In the genomic region with DNA sequence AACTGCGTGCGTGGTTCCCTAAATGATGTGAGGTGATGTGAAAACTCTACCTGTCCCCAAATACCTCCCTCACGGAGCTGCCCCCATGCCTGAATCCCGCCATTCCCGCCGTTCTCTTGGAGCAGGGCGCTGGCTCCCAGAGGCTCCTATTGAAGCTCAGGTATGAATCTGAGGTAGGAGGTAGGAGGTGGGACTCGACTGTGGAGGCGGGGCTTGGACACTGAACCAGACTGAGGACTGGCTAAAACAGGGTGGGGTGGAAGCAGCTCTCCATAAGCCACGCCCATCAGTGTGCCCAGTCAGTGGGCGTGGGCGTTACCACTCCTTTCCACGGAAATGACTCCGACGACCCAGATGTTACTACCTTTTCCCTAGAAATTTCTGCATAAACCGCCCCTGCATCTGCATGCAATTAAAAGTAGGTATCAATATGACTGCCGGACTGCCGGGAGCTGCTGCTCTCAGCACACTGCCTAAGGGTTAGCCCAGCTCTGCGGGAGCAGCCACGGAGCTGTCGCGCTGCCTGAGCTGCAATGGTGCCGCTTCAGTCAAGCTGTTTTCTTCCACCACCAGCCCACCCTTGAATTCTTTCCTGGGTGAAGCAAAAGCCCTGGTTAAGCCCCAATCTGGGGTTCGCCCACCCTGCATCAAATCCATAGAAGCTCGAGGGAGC, we compare ENCODE assay signal across 15 cellular contexts. TPM values are rescaled to one million over a fixed set of nuclear protein-coding genes. Genes with fewer than 3 reads are reported as not detected.
DNase-seq lines count a peak whose midpoint lies in the region; ATAC-seq, FAIRE-seq and TF ChIP-seq lines count a peak whose summit lies in the region.
"Had no signal": no experiment of that assay in that cellular context is flagged by ENCODE, and none has a peak within 500 bp of the region (broad histone marks: within the 10 kb centered on the region; RNA-seq: fewer than 3 reads in every experiment).

No MANE protein-coding gene starts in this region.

- peak overlapping the region; percentile 66 to 76 for H3K27ac ChIP-seq in coronary artery
- no peak overlapping the region for H3K27ac ChIP-seq in pancreas
- H3K27ac ChIP-seq: gastroesophageal sphincter, neural progenitor cell had no signal

- intact Hi-C loops in posterior vena cava (cut with DNase I) (loop anchor here in 1 of 2 donors (10.0 kb wide), 1 partner anchor 55 kb away; no protein-coding TSS in a partner anchor), pancreas (cut with DNase I) (no loop called here)

- TF ChIP-seq CTCF in coronary artery (IDR thresholded peaks at IDR 0.05) (no peak), pancreas (IDR thresholded peaks at IDR 0.05) (no peak)

- H3K36me3 Mint-ChIP-seq in activated naive CD4-positive, alpha-beta T cell treated with anti-CD3 and anti-CD28 coated beads, Interleukin-2, amount 10 ng/mL, durations not matched to agents 7 days and 5 days, result no peaks in the 10 kb centered on the region
- H3K36me3 Mint-ChIP-seq in naive thymus-derived CD8-positive, alpha-beta T cell, result peaks cover 0 to 3% (median 0%) of the 10 kb centered on the region in 3 donors
- H3K36me3 Mint-ChIP-seq: activated naive CD8-positive, alpha-beta T cell; neural progenitor cell; stimulated activated naive B cell treated with anti-CD40 and anti-IgM and Interleukin-4, amounts not matched to agents 10 μg/mL and 1 μg/mL and 100 μg/mL, for 72 hours had no signal

- ATAC-seq in GM19035 (IDR thresholded peaks at IDR 0.05; ENCODE audit: unreplicated experiment), result no peak
- ATAC-seq in naive thymus-derived CD8-positive, alpha-beta T cell, result no peak
- ATAC-seq in pancreas, result no peak
- ATAC-seq: gastroesophageal sphincter; stimulated activated naive B cell treated with anti-CD40 and anti-IgM and Interleukin-4, amounts not matched to agents 10 μg/mL and 1 μg/mL and 100 μg/mL, for 72 hours had no signal

- H3K4me1 Mint-ChIP-seq in activated naive CD4-positive, alpha-beta T cell treated with anti-CD3 and anti-CD28 coated beads, Interleukin-2, amount 10 ng/mL, durations not matched to agents 7 days and 5 days, result no peaks in the 10 kb centered on the region
- H3K4me1 Mint-ChIP-seq in naive thymus-derived CD8-positive, alpha-beta T cell, result no peaks in the 10 kb centered on the region
- H3K4me1 Mint-ChIP-seq: stimulated activated naive B cell treated with anti-CD40 and anti-IgM and Interleukin-4, amounts not matched to agents 10 μg/mL and 1 μg/mL and 100 μg/mL, for 72 hours had no signal

- no peaks in the 10 kb centered on the region for H3K9me3 Mint-ChIP-seq in activated naive CD4-positive, alpha-beta T cell treated with anti-CD3 and anti-CD28 coated beads, Interleukin-2, amount 10 ng/mL, durations not matched to agents 7 days and 5 days
- H3K9me3 Mint-ChIP-seq in naive thymus-derived CD8-positive, alpha-beta T cell, result no peaks in the 10 kb centered on the region
- H3K9me3 Mint-ChIP-seq: neural progenitor cell; stimulated activated naive B cell treated with anti-CD40 and anti-IgM and Interleukin-4, amounts not matched to agents 10 μg/mL and 1 μg/mL and 100 μg/mL, for 72 hours had no signal

- DNase-seq in COLO829 (ENCODE audit: low spot score) (peak; percentile 7), HT1080 (ENCODE audit: low read depth) (peak; percentile 23), coronary artery (ENCODE audit: low spot score) (no peak), posterior vena cava (ENCODE audit: low spot score) (peak; percentile 87), pancreas (no peak)
- no peak for DNase-seq in activated naive CD4-positive, alpha-beta T cell treated with anti-CD3 and anti-CD28 coated beads, Interleukin-2, amount 10 ng/mL, durations not matched to agents 7 days and 5 days
- no peak for DNase-seq in naive thymus-derived CD8-positive, alpha-beta T cell
- DNase-seq: NCI-H1694 treated with DMSO at 0.1 percent for 48 hours; stimulated activated CD4-positive, alpha-beta T cell treated with anti-CD3 and anti-CD28 coated beads, Interleukin-2, amount 100 ng/mL, for 24 hours; stimulated activated naive B cell treated with anti-CD40 and anti-IgM and Interleukin-4, amounts not matched to agents 10 μg/mL and 1 μg/mL and 100 μg/mL, for 72 hours; T-helper 2 cell had no signal

- peak overlapping the region; percentile 64 for H3K4me3 ChIP-seq in coronary artery
- no peak overlapping the region for H3K4me3 ChIP-seq in pancreas
- H3K4me3 ChIP-seq: gastroesophageal sphincter, neural progenitor cell had no signal

- no peak overlapping the region for H3K4me3 Mint-ChIP-seq in activated naive CD4-positive, alpha-beta T cell treated with anti-CD3 and anti-CD28 coated beads, Interleukin-2, amount 10 ng/mL, durations not matched to agents 7 days and 5 days
- no peak overlapping the region for H3K4me3 Mint-ChIP-seq in naive thymus-derived CD8-positive, alpha-beta T cell
- H3K4me3 Mint-ChIP-seq: activated naive CD8-positive, alpha-beta T cell; neural progenitor cell; stimulated activated naive B cell treated with anti-CD40 and anti-IgM and Interleukin-4, amounts not matched to agents 10 μg/mL and 1 μg/mL and 100 μg/mL, for 72 hours had no signal

- no peaks in the 10 kb centered on the region for H3K9me3 ChIP-seq in pancreas
- H3K9me3 ChIP-seq: gastroesophageal sphincter had no signal

- no peaks in the 10 kb centered on the region for H3K36me3 ChIP-seq in pancreas
- H3K36me3 ChIP-seq: gastroesophageal sphincter, neural progenitor cell had no signal

- FAIRE-seq in pancreas (lab: Jason Lieb, UNC), result no peak

- POLR2A ChIA-PET in naive thymus-derived CD8-positive, alpha-beta T cell (lab: Charles Lee), result no interaction called here

- no peak overlapping the region for H3K27ac Mint-ChIP-seq in activated naive CD4-positive, alpha-beta T cell treated with anti-CD3 and anti-CD28 coated beads, Interleukin-2, amount 10 ng/mL, durations not matched to agents 7 days and 5 days
- no peak overlapping the region for H3K27ac Mint-ChIP-seq in naive thymus-derived CD8-positive, alpha-beta T cell
- H3K27ac Mint-ChIP-seq: activated naive CD8-positive, alpha-beta T cell; neural progenitor cell; stimulated activated naive B cell treated with anti-CD40 and anti-IgM and Interleukin-4, amounts not matched to agents 10 μg/mL and 1 μg/mL and 100 μg/mL, for 72 hours had no signal

- peaks cover 3% of the 10 kb centered on the region for H3K27me3 Mint-ChIP-seq in activated naive CD4-positive, alpha-beta T cell treated with anti-CD3 and anti-CD28 coated beads, Interleukin-2, amount 10 ng/mL, durations not matched to agents 7 days and 5 days
- H3K27me3 Mint-ChIP-seq in naive thymus-derived CD8-positive, alpha-beta T cell, result peaks cover 5 to 22% (median 10%) of the 10 kb centered on the region in 5 donors

- 75 to 81% methylated on average over 25 of the region's 25 CpGs for WGBS in pancreas, 2 donors

- CTCF ChIA-PET in activated naive CD4-positive, alpha-beta T cell treated with anti-CD3 and anti-CD28 coated beads, Interleukin-2, amount 10 ng/mL, durations not matched to agents 7 days and 5 days (lab: Charles Lee), result no interaction called here

- H3K4me1 ChIP-seq in pancreas, result no peaks in the 10 kb centered on the region
- H3K4me1 ChIP-seq: gastroesophageal sphincter, neural progenitor cell had no signal

- H3K27me3 ChIP-seq in pancreas, result no peaks in the 10 kb centered on the region
- H3K27me3 ChIP-seq: neural progenitor cell had no signal

RNA-seq across cellular contexts. Expression of gene FOXL1, which starts 41.0 kb away (rescaled TPM):
- total RNA-seq in HT1080 (2014; rRNA removed; shearing (Covaris generic)), result 0.51 and 0.80 TPM in 2 replicates
- polyA plus RNA-seq in HT1080 (2015; cell fraction: cytosol; rRNA removed), result 0.78 and 1.3 TPM in 2 replicates
- 1.9 and 2.8 TPM in 2 replicates for polyA plus RNA-seq in HT1080 (2015; cell fraction: nucleus; rRNA removed)
- total RNA-seq in posterior vena cava, result 1 to 10 TPM; 7.5 to 8.9 TPM
- total RNA-seq in naive thymus-derived CD8-positive, alpha-beta T cell, result not detected
- not detected for polyA plus RNA-seq in naive thymus-derived CD8-positive, alpha-beta T cell
- total RNA-seq in pancreas, result under 1 TPM in 4 of 6 donors, not detected in 2; 0.06 to 0.18 (median 0.13) TPM
- polyA plus RNA-seq in pancreas, result under 1 TPM; 0.07 to 0.08 TPM

RNA-seq across cellular contexts. Expression of gene FOXC2, which starts 52.8 kb away (rescaled TPM):
- total RNA-seq in HT1080 (2014; rRNA removed; shearing (Covaris generic)), result 1.1 and 1.5 TPM in 2 replicates
- polyA plus RNA-seq in HT1080 (2015; cell fraction: cytosol; rRNA removed), result 21.6 and 22.0 TPM in 2 replicates
- 15.3 and 19.7 TPM in 2 replicates for polyA plus RNA-seq in HT1080 (2015; cell fraction: nucleus; rRNA removed)
- total RNA-seq in posterior vena cava, result 10 to 100 TPM; 11.9 to 12.2 TPM
- not detected for total RNA-seq in naive thymus-derived CD8-positive, alpha-beta T cell
- polyA plus RNA-seq in naive thymus-derived CD8-positive, alpha-beta T cell, result not detected
- under 1 TPM in 3 of 6 donors, not detected in 3; 0.06 to 0.17 (median 0.12) TPM for total RNA-seq in pancreas
- polyA plus RNA-seq in pancreas, result under 1 TPM; 0.19 to 0.23 TPM

Comparison
In these comparisons a context has a peak if more than half of its experiments do, and no peak if none do; other contexts are left out.
1. DNase-seq: peak in COLO829 (single experiment), HT1080 (single experiment) and posterior vena cava (single experiment); none in coronary artery (single experiment), activated naive CD4-positive, alpha-beta T cell treated with anti-CD3 and anti-CD28 coated beads, Interleukin-2, amount 10 ng/mL, durations not matched to agents 7 days and 5 days (single experiment), naive thymus-derived CD8-positive, alpha-beta T cell (0 of 10) and pancreas (0 of 6).
2. H3K27ac ChIP-seq: peak in coronary artery (2 of 2); none in pancreas (0 of 4).